18 cellular contexts compared by ENCODE assay signal in genomic region chr20:10792291-10792690, GRCh38.
DNase-seq lines count a peak whose midpoint lies in the region; TF ChIP-seq lines count a peak whose summit lies in the region.
"Had no signal": no experiment of that assay in that cellular context is flagged by ENCODE, and none has a peak within 500 bp of the region (broad histone marks: within the 10 kb centered on the region; RNA-seq: fewer than 3 reads in every experiment).

No MANE protein-coding gene starts in this region.

- peaks cover 6% of the 10 kb centered on the region for H3K27me3 Mint-ChIP-seq in osteocyte (ENCODE audit: unreplicated experiment)

- TF ChIP-seq CTCF in osteocyte (IDR thresholded peaks at IDR 0.05): no peak

- DNase-seq in LHCN-M2 (ENCODE audit: low read depth): peak; percentile 11
- peak; percentile 11 for DNase-seq in astrocyte of the hippocampus (ENCODE audit: low read depth, low spot score)
- peak; percentile 23 for DNase-seq in fibroblast of peridontal ligament (ENCODE audit: extremely low read depth)
- DNase-seq in osteocyte (ENCODE audit: extremely low spot score, unreplicated experiment): no peak
- no peak for DNase-seq in stimulated activated CD4-positive, alpha-beta T cell treated with anti-CD3 and anti-CD28 coated beads, Interleukin-12 subunit alpha, Interleukin-12 subunit beta, amount 100 ng/mL, for 4 hours
- no peak for DNase-seq in hypothalamus (lab: John Stamatoyannopoulos, UW)
- no peak for DNase-seq in NCI-H2029 treated with DMSO at 0.1 percent for 48 hours (lab: John Stamatoyannopoulos, UW)
- DNase-seq: BE2C; CD8-positive, alpha-beta T cell; DMS79 treated with DMSO at 0.1 percent for 48 hours; GF-D8; MG63; NCI-H1105; NCI-H1694 treated with DMSO at 0.1 percent for 48 hours; NCI-H446 treated with DMSO at 0.1 percent for 48 hours; NCI-H748 treated with DMSO at 0.1 percent for 48 hours; PC-9; Right ventricle myocardium superior had no signal

- H3K27ac Mint-ChIP-seq in osteocyte (ENCODE audit: unreplicated experiment): peak overlapping the region; percentile 72
- H3K27ac Mint-ChIP-seq: CD8-positive, alpha-beta T cell had no signal

- H3K4me3 Mint-ChIP-seq in osteocyte (ENCODE audit: unreplicated experiment): peak overlapping the region; percentile 52
- H3K4me3 Mint-ChIP-seq: CD8-positive, alpha-beta T cell had no signal

- peaks cover 28% of the 10 kb centered on the region for H3K4me1 Mint-ChIP-seq in osteocyte (ENCODE audit: unreplicated experiment)

- peaks cover 10% of the 10 kb centered on the region for H3K9me3 Mint-ChIP-seq in osteocyte (ENCODE audit: unreplicated experiment)

- H3K36me3 Mint-ChIP-seq in osteocyte (ENCODE audit: unreplicated experiment): no peaks in the 10 kb centered on the region
- H3K36me3 Mint-ChIP-seq: CD8-positive, alpha-beta T cell had no signal

Comparison
In these comparisons a context has a peak if more than half of its experiments do, and no peak if none do; other contexts are left out.
1. DNase-seq: peak in LHCN-M2 (single experiment), astrocyte of the hippocampus (single experiment) and fibroblast of peridontal ligament (single experiment); none in osteocyte (single experiment), stimulated activated CD4-positive, alpha-beta T cell treated with anti-CD3 and anti-CD28 coated beads, Interleukin-12 subunit alpha, Interleukin-12 subunit beta, amount 100 ng/mL, for 4 hours (single experiment), hypothalamus (0 of 51) and NCI-H2029 treated with DMSO at 0.1 percent for 48 hours (single experiment).